ENCODE assay signal across 17 cellular contexts in the genomic region with DNA sequence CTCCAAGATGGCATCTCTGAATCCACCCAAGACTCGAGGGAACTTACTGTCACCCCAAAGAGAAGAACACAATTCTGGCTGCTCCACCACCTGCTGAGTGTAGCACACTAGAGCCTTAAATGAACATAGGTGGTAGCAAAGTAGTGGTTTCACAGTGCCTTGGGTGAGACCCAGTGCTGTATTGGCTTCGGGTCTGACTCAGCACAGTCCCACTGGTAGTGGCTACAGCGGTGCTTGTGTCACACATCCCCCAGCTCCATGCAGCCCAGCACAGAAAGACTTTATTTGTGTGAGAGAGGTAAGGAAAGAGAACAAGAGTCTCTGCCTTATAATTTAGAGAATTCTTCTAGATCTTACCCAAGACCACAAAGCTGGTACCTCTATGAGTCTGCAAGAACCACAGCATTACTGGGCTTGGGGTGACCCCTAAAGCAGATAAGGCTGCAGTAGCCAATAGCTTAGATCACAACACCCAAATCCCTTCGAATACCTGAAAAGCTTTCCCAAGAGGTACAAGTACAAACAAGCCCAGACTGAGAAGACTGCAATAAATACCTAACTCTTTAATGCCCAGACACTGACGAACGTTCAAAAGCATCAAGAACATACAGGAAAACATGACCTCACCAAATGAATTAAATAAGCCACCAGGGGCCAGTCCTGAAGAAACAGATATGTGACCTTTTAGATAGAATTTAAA.
"Had no signal": no experiment of that assay in that cellular context is flagged by ENCODE, and none has a peak within 500 bp of the region (broad histone marks: within the 10 kb centered on the region; RNA-seq: fewer than 3 reads in every experiment).

No MANE protein-coding gene starts in this region.

- H3K4me1 ChIP-seq: ascending aorta, left lung, psoas muscle, right lobe of liver, spleen had no signal

- ATAC-seq: activated naive CD8-positive, alpha-beta T cell treated with anti-CD3 and anti-CD28 coated beads, Interleukin-2, amount 50 U/mL, for 24 hours; stimulated activated naive B cell treated with anti-CD40 and anti-IgM and Interleukin-4, amounts not matched to agents 10 μg/mL and 1 μg/mL and 100 μg/mL, for 72 hours had no signal

- H3K9me3 ChIP-seq: right lobe of liver had no signal

- DNase-seq: activated CD4-positive, alpha-beta T cell treated with anti-CD3 and anti-CD28 coated beads for 1 hour; activated CD4-positive, alpha-beta T cell treated with anti-CD3 and anti-CD28 coated beads, Interleukin-2, amount 50 U/mL, for 48 hours; activated naive CD4-positive, alpha-beta T cell; activated naive CD8-positive, alpha-beta T cell treated with anti-CD3 and anti-CD28 coated beads, Interleukin-2, amount 50 U/mL, for 24 hours; activated T-cell treated with anti-CD3 and anti-CD28 coated beads, Interleukin-2, amount 50 U/mL, for 48 hours; effector CD8-positive, alpha-beta T cell; glutamatergic neuron; left lung; occipital lobe; psoas muscle; right lobe of liver; spleen; stimulated activated CD4-positive, alpha-beta T cell treated with anti-CD3 and anti-CD28 coated beads, Interleukin-1b, Interleukin-23, amount 100 ng/mL, for 48 hours; stimulated activated naive B cell treated with anti-CD40 and anti-IgM and Interleukin-4, amounts not matched to agents 10 μg/mL and 1 μg/mL and 100 μg/mL, for 72 hours; substantia nigra had no signal

- H3K36me3 ChIP-seq: ascending aorta, left lung, right lobe of liver, spleen had no signal

- H3K27me3 ChIP-seq: ascending aorta, left lung, right lobe of liver, spleen had no signal

- H3K27ac ChIP-seq: ascending aorta, coronary artery, left lung, psoas muscle, right lobe of liver, spleen had no signal

- H3K4me3 ChIP-seq: ascending aorta, coronary artery, left lung, psoas muscle, right lobe of liver, spleen had no signal
